Comparison of ENCODE assay signal across 8 cellular contexts in the genomic region with DNA sequence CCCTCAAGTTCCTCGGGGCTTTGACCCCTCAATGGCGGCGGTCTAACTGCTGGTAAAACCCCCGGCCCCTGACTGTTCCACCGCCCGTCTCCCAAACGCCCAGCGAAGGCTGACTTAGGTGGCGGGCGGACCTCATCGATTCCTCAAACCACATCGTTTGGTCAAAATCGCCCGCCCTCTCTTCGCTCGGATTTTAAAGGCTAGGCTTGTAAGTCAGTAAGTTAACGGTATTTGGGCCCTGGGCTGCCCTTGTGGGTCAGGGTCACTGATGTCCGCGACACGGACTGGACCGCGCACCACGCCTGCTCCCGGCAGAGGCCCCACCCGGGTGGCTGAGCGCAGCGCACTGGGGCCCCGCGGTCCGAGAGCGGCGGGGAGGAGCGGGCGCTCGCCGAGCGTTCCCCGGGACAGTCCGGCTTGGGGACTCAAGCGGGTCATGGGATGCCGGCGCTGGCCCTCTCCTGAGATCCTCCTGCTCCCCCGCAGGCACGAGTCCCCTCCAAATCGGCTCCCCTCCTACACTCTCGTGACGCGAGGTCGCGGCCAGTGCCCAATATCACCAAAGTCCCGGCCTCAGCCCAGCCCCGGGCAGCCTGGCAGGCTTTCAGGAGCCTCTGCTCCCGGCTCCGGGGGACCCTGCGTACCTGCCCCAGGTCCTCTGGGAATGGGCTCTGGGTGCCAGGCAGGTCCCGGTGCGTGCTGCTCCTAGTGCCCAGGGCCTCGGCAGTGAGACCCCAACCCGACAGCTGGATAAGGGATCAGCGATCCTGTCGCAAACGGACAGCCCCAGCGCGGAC. TPM values are rescaled to one million over a fixed set of nuclear protein-coding genes. Genes with fewer than 3 reads are reported as not detected.
DNase-seq lines count a peak whose midpoint lies in the region; ATAC-seq and TF ChIP-seq lines count a peak whose summit lies in the region.

No MANE protein-coding gene starts in this region.

- H4K8ac ChIP-seq in mesendoderm (ENCODE audit: low read depth, low read length): no peak overlapping the region

- no peak overlapping the region for H4K5ac ChIP-seq in mesendoderm (ENCODE audit: low read length)

- no peaks in the 10 kb centered on the region for H3K9me3 ChIP-seq in heart right ventricle
- no peaks in the 10 kb centered on the region for H3K9me3 ChIP-seq in vagina

- H3K27ac ChIP-seq in heart right ventricle (peak overlapping the region; percentile 85 to 98 (median 92)), mesendoderm (ENCODE audit: low read depth, low read length) (no peak overlapping the region), vagina (peak overlapping the region; percentile 49)

- peak overlapping the region; percentile 62 to 86 (median 74) for H3K4me3 ChIP-seq in heart right ventricle
- H3K4me3 ChIP-seq in astrocyte of the cerebellum (ENCODE audit: low read depth, low read length): peak overlapping the region; percentile 40
- H3K4me3 ChIP-seq in mesendoderm (ENCODE audit: low read length): peak overlapping the region; percentile 63
- peak overlapping the region; percentile 43 to 49 for H3K4me3 ChIP-seq in vagina

- H3K18ac ChIP-seq in mesendoderm (ENCODE audit: low read length): peak overlapping the region; percentile 64

- DNase-seq in heart right ventricle (peak; percentile 12 to 25), Right ventricle myocardium superior (no peak), astrocyte of the cerebellum (ENCODE audit: low read depth) (no peak), mesendoderm (peak; percentile 59), vagina (ENCODE audit: extremely low spot score in 2 of 2) (no peak), erythroblast (lab: John Stamatoyannopoulos, UW) (no peak), NK-92 (lab: John Stamatoyannopoulos, UW; ENCODE audit: unreplicated experiment) (no peak)
- no peak for DNase-seq in NK-92 treated with Interleukin-12 subunit alpha and Interleukin-12 subunit beta, amount 100 ng/mL, for 24 hours (lab: John Stamatoyannopoulos, UW)

- TF ChIP-seq CTCF in heart right ventricle (IDR thresholded peaks at IDR 0.05) (no peak), astrocyte of the cerebellum (IDR thresholded peaks at IDR 0.05; ENCODE audit: low read depth, low read length, missing control alignments) (no peak), vagina (IDR thresholded peaks at IDR 0.05) (no peak)

- intact Hi-C loops in heart right ventricle (cut with DNase I): loop anchor here in 8 of 10 donors (2.0 to 10.0 kb wide), 7 partner anchors 37 to 169 kb away; no protein-coding TSS in a partner anchor
- intact Hi-C loops in Right ventricle myocardium superior (cut with DNase I): no loop called here
- intact Hi-C loops in vagina (cut with DNase I): no loop called here

- H3K56ac ChIP-seq in mesendoderm (ENCODE audit: low read length): peak overlapping the region; percentile 65

- H3K79me1 ChIP-seq in mesendoderm (ENCODE audit: low read length): peaks cover 2% of the 10 kb centered on the region

- H2BK120ac ChIP-seq in mesendoderm (ENCODE audit: low read depth, low read length): no peak overlapping the region

- no peak overlapping the region for H3K23ac ChIP-seq in mesendoderm (ENCODE audit: low read length)

- no peak overlapping the region for H2AK5ac ChIP-seq in mesendoderm (ENCODE audit: low read length)

- H3K36me3 ChIP-seq in heart right ventricle (peaks cover 0 to 6% (median 0%) of the 10 kb centered on the region in 9 donors), mesendoderm (ENCODE audit: control insufficient read depth, insufficient read depth, low read length) (no peaks in the 10 kb centered on the region), vagina (no peaks in the 10 kb centered on the region)

- TF ChIP-seq POLR2A in vagina (IDR thresholded peaks at IDR 0.05) (no peak), erythroblast (IDR thresholded peaks at IDR 0.05; ENCODE audit: low read length) (no peak)

- ATAC-seq in heart right ventricle (peak in 7 of 8 donors; percentile 6 to 35 (median 21)), Right ventricle myocardium superior (ENCODE audit: poor library complexity) (no peak)

- H2BK5ac ChIP-seq in mesendoderm (ENCODE audit: low read length): no peak overlapping the region

- WGBS in heart right ventricle, 2 donors: 0 to 1% methylated on average over 64 of the region's 64 CpGs
- WGBS in mesendoderm (ENCODE audit: extremely low coverage, insufficient coverage, low lambda C conversion rate): no CpG with 5 or more reads among the region's 64 CpGs

- no peak overlapping the region for H3K4ac ChIP-seq in mesendoderm (ENCODE audit: low read depth, low read length)

- in situ Hi-C loops in astrocyte of the cerebellum (cut with HindIII; ENCODE audit: low sequenced_read_pairs): no loop called here

- peaks cover 20% of the 10 kb centered on the region for H3K79me2 ChIP-seq in mesendoderm (ENCODE audit: control insufficient read depth, insufficient read depth, low read length)

- H3K27me3 ChIP-seq in heart right ventricle: peaks cover 0 to 99% (median 59%) of the 10 kb centered on the region in 7 donors
- H3K27me3 ChIP-seq in mesendoderm (ENCODE audit: insufficient read depth, low read length, poor library complexity): no peaks in the 10 kb centered on the region
- no peaks in the 10 kb centered on the region for H3K27me3 ChIP-seq in vagina

- H3K4me2 ChIP-seq in mesendoderm (ENCODE audit: low read length): peak overlapping the region; percentile 90

- peak overlapping the region; percentile 58 for H3K9ac ChIP-seq in mesendoderm (ENCODE audit: low read length)

- H3K4me1 ChIP-seq in heart right ventricle: peaks cover 0 to 71% (median 28%) of the 10 kb centered on the region in 9 donors
- peaks cover 14% of the 10 kb centered on the region for H3K4me1 ChIP-seq in mesendoderm (ENCODE audit: control insufficient read depth, low read depth, low read length)
- peaks cover 25% of the 10 kb centered on the region for H3K4me1 ChIP-seq in vagina

- H2BK15ac ChIP-seq in mesendoderm (replicated peaks; ENCODE audit: low read depth): no peak overlapping the region

RNA-seq across cellular contexts. Expression of gene FLT1, which starts 1.0 kb away (rescaled TPM):
- total RNA-seq in heart right ventricle (10 to 100 TPM; 34.9 to 76.3 (median 47.2) TPM), Right ventricle myocardium superior (42.0 TPM), vagina (18.9 TPM)
- polyA plus RNA-seq in heart right ventricle: 10 to 100 TPM; 15.2 to 22.9 TPM
- 31.7 TPM for polyA plus RNA-seq in mesendoderm (2013, experiment 1 of 2)
- polyA plus RNA-seq in mesendoderm (2013, experiment 2 of 2): 34.2 TPM

Comparison
In these comparisons a context has a peak if more than half of its experiments do, and no peak if none do; other contexts are left out.
1. DNase-seq: peak in heart right ventricle (2 of 2) and mesendoderm (single experiment); none in Right ventricle myocardium superior (single experiment), astrocyte of the cerebellum (single experiment), vagina (0 of 2), erythroblast (0 of 2), NK-92 (single experiment) and NK-92 treated with Interleukin-12 subunit alpha and Interleukin-12 subunit beta, amount 100 ng/mL, for 24 hours (single experiment).
2. intact Hi-C loops: an anchor here in heart right ventricle (2.0 to 10.0 kb wide); none called in Right ventricle myocardium superior and vagina.
3. Peak in every context shown above with its lines, with median percentiles within 50 percentile points of each other: H3K4me3 ChIP-seq.